Comparison of ENCODE assay signal across 4 cellular contexts in genomic region chr20:55322745-55323144, GRCh38.
"Had no signal": no experiment of that assay in that cellular context is flagged by ENCODE, and none has a peak within 500 bp of the region (broad histone marks: within the 10 kb centered on the region; RNA-seq: fewer than 3 reads in every experiment).

No MANE protein-coding gene starts in this region.

- H3K4me2 ChIP-seq: GM23338 had no signal

- H3K36me3 ChIP-seq: HAP-1 had no signal

- H3K4me3 ChIP-seq: GM23248, GM23338, HAP-1 had no signal

- ATAC-seq: GM23338, HCT116 had no signal

- H3K9me3 ChIP-seq: HAP-1 had no signal

- H3K27ac ChIP-seq: GM23248 had no signal

- H2AFZ ChIP-seq: GM23248, GM23338 had no signal

- H3K9ac ChIP-seq: GM23248 had no signal
